In genomic region chr7:20777377-20778062, GRCh38 we compare ENCODE assay signal across 9 cellular contexts. TPM values are rescaled to one million over a fixed set of nuclear protein-coding genes. Genes with fewer than 3 reads are reported as not detected.
A peak's percentile ranks its signal among the peaks of the same experiment; 100 is the strongest.
DNase-seq lines count a peak whose midpoint lies in the region; ATAC-seq and TF ChIP-seq lines count a peak whose summit lies in the region.
"Had no signal": no experiment of that assay in that cellular context is flagged by ENCODE, and none has a peak within 500 bp of the region (broad histone marks: within the 10 kb centered on the region; RNA-seq: fewer than 3 reads in every experiment).

No MANE protein-coding gene starts in this region.

- peak; percentile 36 for ATAC-seq in GM18873 (IDR thresholded peaks at IDR 0.05; ENCODE audit: low FRiP score, unreplicated experiment)
- peak; percentile 31 for ATAC-seq in HG02852 (IDR thresholded peaks at IDR 0.05; ENCODE audit: unreplicated experiment)
- ATAC-seq in activated CD8-positive, alpha-beta T cell treated with anti-CD3 and anti-CD28 coated beads for 36 hours, result no peak
- no peak for ATAC-seq in memory B cell (ENCODE audit: low read depth)

- no peak for TF ChIP-seq CTCF in activated CD8-positive, alpha-beta T cell treated with anti-CD3 and anti-CD28 coated beads for 36 hours (IDR thresholded peaks at IDR 0.05)

- peaks cover 64% of the 10 kb centered on the region for H3K27me3 Mint-ChIP-seq in activated CD8-positive, alpha-beta T cell treated with anti-CD3 and anti-CD28 coated beads for 36 hours
- H3K27me3 Mint-ChIP-seq in memory B cell, result peaks cover 33% of the 10 kb centered on the region

- H3K36me3 Mint-ChIP-seq in activated CD8-positive, alpha-beta T cell treated with anti-CD3 and anti-CD28 coated beads for 36 hours (ENCODE audit: low read depth), result peaks cover 3% of the 10 kb centered on the region
- peaks cover 5% of the 10 kb centered on the region for H3K36me3 Mint-ChIP-seq in memory B cell

- peaks cover 6% of the 10 kb centered on the region for H3K4me1 Mint-ChIP-seq in activated CD8-positive, alpha-beta T cell treated with anti-CD3 and anti-CD28 coated beads for 36 hours (ENCODE audit: low read depth)
- peaks cover 4% of the 10 kb centered on the region for H3K4me1 Mint-ChIP-seq in memory B cell

- no peaks in the 10 kb centered on the region for H3K9me3 Mint-ChIP-seq in activated CD8-positive, alpha-beta T cell treated with anti-CD3 and anti-CD28 coated beads for 36 hours
- peaks cover 3% of the 10 kb centered on the region for H3K9me3 Mint-ChIP-seq in memory B cell

- no peak overlapping the region for H3K27ac Mint-ChIP-seq in activated CD8-positive, alpha-beta T cell treated with anti-CD3 and anti-CD28 coated beads for 36 hours
- H3K27ac Mint-ChIP-seq in memory B cell, result no peak overlapping the region

- intact Hi-C loops in activated CD8-positive, alpha-beta T cell treated with anti-CD3 and anti-CD28 coated beads for 36 hours (cut with micrococcal nuclease), result no loop called here

- POLR2A ChIA-PET in activated CD8-positive, alpha-beta T cell treated with anti-CD3 and anti-CD28 coated beads for 36 hours (lab: Charles Lee), result no interaction called here

- H3K4me3 Mint-ChIP-seq in activated CD8-positive, alpha-beta T cell treated with anti-CD3 and anti-CD28 coated beads for 36 hours, result peak overlapping the region; percentile 48
- peak overlapping the region; percentile 65 for H3K4me3 Mint-ChIP-seq in memory B cell

- no peak for DNase-seq in activated CD8-positive, alpha-beta T cell treated with anti-CD3 and anti-CD28 coated beads for 36 hours
- DNase-seq in memory B cell (ENCODE audit: low spot score in 2 of 2) (no peak), NCI-H187 treated with DMSO at 0.1 percent for 48 hours (lab: John Stamatoyannopoulos, UW) (no peak), putamen (ENCODE audit: low spot score) (no peak), NOMO-1 treated with DMSO at 0.1 percent for 48 hours (lab: John Stamatoyannopoulos, UW; ENCODE audit: unreplicated experiment) (no peak)
- no peak for DNase-seq in stimulated activated CD4-positive, alpha-beta T cell treated with anti-CD3 and anti-CD28 coated beads, Interleukin-4, amount 100 ng/mL, for 4 hours

- CTCF ChIA-PET in activated CD8-positive, alpha-beta T cell treated with anti-CD3 and anti-CD28 coated beads for 36 hours (lab: Charles Lee), result interaction anchor here (0.7 kb wide), 1 partner anchor 476 kb away, joined by 3 read pairs; no protein-coding TSS in a partner anchor

RNA-seq across cellular contexts. Expression of gene SP8, which starts 9.2 kb away (rescaled TPM):
- not detected for total RNA-seq in activated CD8-positive, alpha-beta T cell treated with anti-CD3 and anti-CD28 coated beads for 36 hours
- total RNA-seq: HT1080 had no signal

Comparison
In these comparisons a context has a peak if more than half of its experiments do, and no peak if none do; other contexts are left out.
1. ATAC-seq: peak in GM18873 (single experiment) and HG02852 (single experiment); none in activated CD8-positive, alpha-beta T cell treated with anti-CD3 and anti-CD28 coated beads for 36 hours (single experiment) and memory B cell (single experiment).